Comparison of ENCODE assay signal across 14 cellular contexts in genomic region chr18:55144226-55144625, GRCh38.
DNase-seq lines count a peak whose midpoint lies in the region; ATAC-seq and TF ChIP-seq lines count a peak whose summit lies in the region.
"Had no signal": no experiment of that assay in that cellular context is flagged by ENCODE, and none has a peak within 500 bp of the region (broad histone marks: within the 10 kb centered on the region; RNA-seq: fewer than 3 reads in every experiment).

No MANE protein-coding gene starts in this region.

- TF ChIP-seq CTCF in AG10803 (conservative IDR thresholded peaks at IDR 0.05; ENCODE audit: low read length), result no peak
- no peak for TF ChIP-seq CTCF in choroid plexus epithelial cell (conservative IDR thresholded peaks at IDR 0.05; ENCODE audit: low read depth, low read length)
- TF ChIP-seq CTCF in fibroblast of pulmonary artery (IDR thresholded peaks at IDR 0.05; ENCODE audit: low read length, missing control alignments), result no peak

- H3K4me3 ChIP-seq in AG10803 (ENCODE audit: low read length), result no peak overlapping the region
- H3K4me3 ChIP-seq in choroid plexus epithelial cell (ENCODE audit: low read depth, low read length), result no peak overlapping the region
- no peak overlapping the region for H3K4me3 ChIP-seq in fibroblast of pulmonary artery (replicated peaks; ENCODE audit: low read depth, low read length)
- H3K4me3 ChIP-seq: GM23338 had no signal

- ATAC-seq in GM19395 (IDR thresholded peaks at IDR 0.05; ENCODE audit: unreplicated experiment) (no peak), GM21723 (IDR thresholded peaks at IDR 0.05; ENCODE audit: unreplicated experiment) (no peak)
- ATAC-seq: GM23338 had no signal

- peak; percentile 6 for DNase-seq in NCI-H2171 treated with DMSO at 0.1 percent for 48 hours (lab: John Stamatoyannopoulos, UW)
- DNase-seq in NCI-H2171 (lab: John Stamatoyannopoulos, UW), result no peak
- peak; percentile 50 for DNase-seq in AG10803 (ENCODE audit: low read depth)
- DNase-seq in choroid plexus epithelial cell (ENCODE audit: low read depth), result peak; percentile 17
- DNase-seq in fibroblast of pulmonary artery (ENCODE audit: low read depth), result peak; percentile 14
- DNase-seq in kidney tubule cell (ENCODE audit: low spot score), result no peak
- DNase-seq: 8988T; Caco-2; CD4-positive, alpha-beta T cell; HCEC 1CT; IMR-90 had no signal

Comparison
In these comparisons a context has a peak if more than half of its experiments do, and no peak if none do; other contexts are left out.
1. DNase-seq: peak in NCI-H2171 treated with DMSO at 0.1 percent for 48 hours (single experiment), AG10803 (single experiment), choroid plexus epithelial cell (single experiment) and fibroblast of pulmonary artery (single experiment); none in NCI-H2171 (single experiment) and kidney tubule cell (single experiment).